In the genomic region with DNA sequence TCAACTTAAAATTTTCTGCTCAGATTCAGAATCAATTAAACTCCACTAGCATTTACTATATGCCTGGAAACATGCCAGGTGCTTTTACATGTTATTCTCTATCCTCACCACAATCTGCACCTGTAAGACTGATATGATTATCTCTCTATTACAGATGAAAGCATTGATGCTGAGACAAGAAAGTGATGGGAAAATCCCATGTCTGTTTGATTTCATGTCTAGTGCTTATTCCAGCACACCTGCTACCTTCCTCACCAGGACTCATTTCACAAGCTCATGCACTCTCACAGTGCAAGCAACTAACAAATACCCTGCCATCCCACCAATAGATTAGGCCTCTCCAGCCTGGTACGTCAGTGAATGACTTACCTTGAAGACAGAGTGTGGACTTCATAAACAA, we compare ENCODE assay signal across 8 cellular contexts. TPM values are rescaled to one million over a fixed set of nuclear protein-coding genes. Genes with fewer than 3 reads are reported as not detected.
DNase-seq lines count a peak whose midpoint lies in the region; ATAC-seq and TF ChIP-seq lines count a peak whose summit lies in the region.

No MANE protein-coding gene starts in this region.

- TF ChIP-seq EP300 in sigmoid colon (IDR thresholded peaks at IDR 0.05) = no peak

- H3K9me3 ChIP-seq in osteoblast (ENCODE audit: low read depth, low read length) (no peaks in the 10 kb centered on the region), sigmoid colon (no peaks in the 10 kb centered on the region)

- TF ChIP-seq POLR2A in sigmoid colon (IDR thresholded peaks at IDR 0.05) = no peak

- no peak overlapping the region for H3K4me2 ChIP-seq in osteoblast (ENCODE audit: insufficient read depth, low read length)

- H3K36me3 Mint-ChIP-seq in activated CD4-positive, alpha-beta T cell treated with anti-CD3 and anti-CD28 coated beads, Interleukin-2, amount 10 ng/mL, durations not matched to agents 24 days and 14 days (ENCODE audit: low read depth) = peaks cover 6% of the 10 kb centered on the region
- no peaks in the 10 kb centered on the region for H3K36me3 Mint-ChIP-seq in stimulated activated effector memory CD8-positive, alpha-beta T cell treated with anti-CD3 and anti-CD28 coated beads, Interleukin-12 subunit alpha, Interleukin-12 subunit beta, amount 100 ng/mL, for 72 hours

- H3K36me3 ChIP-seq in osteoblast (ENCODE audit: insufficient read depth, low read length) = no peaks in the 10 kb centered on the region
- no peaks in the 10 kb centered on the region for H3K36me3 ChIP-seq in sigmoid colon

- intact Hi-C loops in activated CD4-positive, alpha-beta T cell treated with anti-CD3 and anti-CD28 coated beads, Interleukin-2, amount 10 ng/mL, durations not matched to agents 24 days and 14 days (cut with micrococcal nuclease) = no loop called here
- intact Hi-C loops in sigmoid colon (cut with DNase I) = no loop called here

- peaks cover 19% of the 10 kb centered on the region for H3K9me3 Mint-ChIP-seq in activated CD4-positive, alpha-beta T cell treated with anti-CD3 and anti-CD28 coated beads, Interleukin-2, amount 10 ng/mL, durations not matched to agents 24 days and 14 days
- H3K9me3 Mint-ChIP-seq in stimulated activated effector memory CD8-positive, alpha-beta T cell treated with anti-CD3 and anti-CD28 coated beads, Interleukin-12 subunit alpha, Interleukin-12 subunit beta, amount 100 ng/mL, for 72 hours = no peaks in the 10 kb centered on the region

- no peak overlapping the region for H2AFZ ChIP-seq in osteoblast (ENCODE audit: low read length)

- H3K4me3 Mint-ChIP-seq in activated CD4-positive, alpha-beta T cell treated with anti-CD3 and anti-CD28 coated beads, Interleukin-2, amount 10 ng/mL, durations not matched to agents 24 days and 14 days = peak overlapping the region; percentile 7
- no peak overlapping the region for H3K4me3 Mint-ChIP-seq in stimulated activated effector memory CD8-positive, alpha-beta T cell treated with anti-CD3 and anti-CD28 coated beads, Interleukin-12 subunit alpha, Interleukin-12 subunit beta, amount 100 ng/mL, for 72 hours

- peak overlapping the region; percentile 69 for H3K27ac Mint-ChIP-seq in activated CD4-positive, alpha-beta T cell treated with anti-CD3 and anti-CD28 coated beads, Interleukin-2, amount 10 ng/mL, durations not matched to agents 24 days and 14 days
- H3K27ac Mint-ChIP-seq in stimulated activated effector memory CD8-positive, alpha-beta T cell treated with anti-CD3 and anti-CD28 coated beads, Interleukin-12 subunit alpha, Interleukin-12 subunit beta, amount 100 ng/mL, for 72 hours = peak overlapping the region; percentile 51

- H3K27me3 ChIP-seq in osteoblast (ENCODE audit: insufficient read depth, low read length) = no peaks in the 10 kb centered on the region
- H3K27me3 ChIP-seq in sigmoid colon = no peaks in the 10 kb centered on the region

- TF ChIP-seq CTCF in osteoblast (IDR thresholded peaks at IDR 0.05; ENCODE audit: extremely low read depth, low read depth, low read length) = no peak
- TF ChIP-seq CTCF in sigmoid colon (IDR thresholded peaks at IDR 0.05) = no peak

- no peak overlapping the region for H3K4me3 ChIP-seq in osteoblast (ENCODE audit: insufficient read depth, low read length)
- H3K4me3 ChIP-seq in sigmoid colon = no peak overlapping the region

- peaks cover 38% of the 10 kb centered on the region for H3K4me1 Mint-ChIP-seq in activated CD4-positive, alpha-beta T cell treated with anti-CD3 and anti-CD28 coated beads, Interleukin-2, amount 10 ng/mL, durations not matched to agents 24 days and 14 days
- H3K4me1 Mint-ChIP-seq in stimulated activated effector memory CD8-positive, alpha-beta T cell treated with anti-CD3 and anti-CD28 coated beads, Interleukin-12 subunit alpha, Interleukin-12 subunit beta, amount 100 ng/mL, for 72 hours = peaks cover 30% of the 10 kb centered on the region

- WGBS in sigmoid colon, 2 donors = 82 to 92% methylated on average over 1 of the region's 1 CpG

- H3K27ac ChIP-seq in osteoblast (ENCODE audit: low read depth, low read length) = no peak overlapping the region
- H3K27ac ChIP-seq in sigmoid colon = no peak overlapping the region

- ATAC-seq in HG02798 (IDR thresholded peaks at IDR 0.05; ENCODE audit: poor library complexity, unreplicated experiment) = peak; percentile 74
- ATAC-seq in stimulated activated effector memory CD8-positive, alpha-beta T cell treated with anti-CD3 and anti-CD28 coated beads, Interleukin-12 subunit alpha, Interleukin-12 subunit beta, amount 100 ng/mL, for 72 hours = peak; percentile 70

- no peaks in the 10 kb centered on the region for H3K79me2 ChIP-seq in osteoblast (ENCODE audit: insufficient read depth, low read length)

- no peaks in the 10 kb centered on the region for H3K27me3 Mint-ChIP-seq in activated CD4-positive, alpha-beta T cell treated with anti-CD3 and anti-CD28 coated beads, Interleukin-2, amount 10 ng/mL, durations not matched to agents 24 days and 14 days

- DNase-seq in activated CD4-positive, alpha-beta T cell treated with anti-CD3 and anti-CD28 coated beads, Interleukin-2, amount 10 ng/mL, durations not matched to agents 24 days and 14 days = peak; percentile 67
- DNase-seq in activated CD4-positive, alpha-beta T cell treated with anti-CD3 and anti-CD28 coated beads, Interleukin-2, amount 50 U/mL, for 48 hours = no peak
- DNase-seq in NCI-H2196 (lab: John Stamatoyannopoulos, UW; ENCODE audit: unreplicated experiment) (peak; percentile 52), osteoblast (ENCODE audit: insufficient read length, low spot score, missing footprints) (no peak), sigmoid colon (no peak)
- no peak for DNase-seq in stimulated activated effector memory CD8-positive, alpha-beta T cell treated with anti-CD3 and anti-CD28 coated beads, Interleukin-12 subunit alpha, Interleukin-12 subunit beta, amount 100 ng/mL, for 72 hours (ENCODE audit: low spot score in 2 of 2)
- no peak for DNase-seq in activated CD8-positive, alpha-beta memory T cell treated with anti-CD3 and anti-CD28 coated beads, Interleukin-2, amount 50 U/mL, for 4 hours

- H3K4me1 ChIP-seq in osteoblast (ENCODE audit: insufficient read depth, low read length) (peaks cover 14% of the 10 kb centered on the region), sigmoid colon (peaks cover 0 to 6% (median 0%) of the 10 kb centered on the region in 4 donors)

- no peaks in the 10 kb centered on the region for H4K20me1 ChIP-seq in osteoblast (ENCODE audit: insufficient read depth, low read length)

RNA-seq across cellular contexts. Expression of gene BCL6, which starts 25.0 kb away (rescaled TPM):
- 41.7 and 51.7 TPM in 2 replicates for total RNA-seq in activated CD4-positive, alpha-beta T cell treated with anti-CD3 and anti-CD28 coated beads, Interleukin-2, amount 10 ng/mL, durations not matched to agents 24 days and 14 days
- total RNA-seq in osteoblast (35.4 and 40.2 TPM in 2 replicates), sigmoid colon (100 to 1,000 TPM in 1 of 4 donors, 10 to 100 TPM in 3; 51.4 to 233 (median 80.7) TPM)
- 10 to 100 TPM in 1 of 3 donors, 1 to 10 TPM in 2; 4.9 to 30.6 (median 7.2) TPM for polyA plus RNA-seq in sigmoid colon

Comparison
In these comparisons a context has a peak if more than half of its experiments do, and no peak if none do; other contexts are left out.
1. DNase-seq: peak in activated CD4-positive, alpha-beta T cell treated with anti-CD3 and anti-CD28 coated beads, Interleukin-2, amount 10 ng/mL, durations not matched to agents 24 days and 14 days (single experiment) and NCI-H2196 (single experiment); none in activated CD4-positive, alpha-beta T cell treated with anti-CD3 and anti-CD28 coated beads, Interleukin-2, amount 50 U/mL, for 48 hours (0 of 2), stimulated activated effector memory CD8-positive, alpha-beta T cell treated with anti-CD3 and anti-CD28 coated beads, Interleukin-12 subunit alpha, Interleukin-12 subunit beta, amount 100 ng/mL, for 72 hours (0 of 2), osteoblast (single experiment), activated CD8-positive, alpha-beta memory T cell treated with anti-CD3 and anti-CD28 coated beads, Interleukin-2, amount 50 U/mL, for 4 hours (single experiment) and sigmoid colon (single experiment).